33 cellular contexts compared by ENCODE assay signal in the genomic region with DNA sequence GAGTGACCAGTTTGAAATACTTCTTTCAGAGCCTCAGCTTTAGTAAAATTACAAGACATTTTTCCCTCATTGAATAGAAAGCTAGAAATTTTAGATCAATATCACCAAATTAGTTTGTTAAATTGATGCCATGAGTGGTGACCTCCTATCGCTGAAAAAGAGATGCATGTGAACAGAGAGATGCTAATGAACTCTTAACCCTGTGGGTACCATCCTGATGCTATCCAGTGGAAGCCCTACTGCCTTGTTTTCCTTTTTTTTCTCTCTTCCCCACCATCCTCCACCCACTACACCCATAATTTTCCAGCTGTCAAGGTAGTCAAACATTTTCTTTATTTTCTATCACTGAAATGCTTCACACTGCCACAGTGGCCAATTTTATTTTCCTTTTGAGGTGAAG.
"Had no signal": no experiment of that assay in that cellular context is flagged by ENCODE, and none has a peak within 500 bp of the region (broad histone marks: within the 10 kb centered on the region; RNA-seq: fewer than 3 reads in every experiment).

No MANE protein-coding gene starts in this region.

- H3K36me3 ChIP-seq: adrenal gland, brain microvascular endothelial cell, breast epithelium had no signal

- H3K36me3 Mint-ChIP-seq: activated naive CD8-positive, alpha-beta T cell treated with anti-CD3 and anti-CD28 coated beads for 36 hours had no signal

- H3K27me3 ChIP-seq: adrenal gland, body of pancreas, brain microvascular endothelial cell, breast epithelium had no signal

- DNase-seq: activated B cell treated with CpG ODN at 0.5 μM for 24 hours; activated CD4-positive, alpha-beta memory T cell treated with anti-CD3 and anti-CD28 coated beads for 36 hours; activated CD4-positive, alpha-beta T cell treated with anti-CD3 and anti-CD28 coated beads for 48 hours; activated CD4-positive, alpha-beta T cell treated with anti-CD3 and anti-CD28 coated beads, Interleukin-2, amount 10 ng/mL, durations not matched to agents 7 days and 5 days; activated CD4-positive, CD25-positive, alpha-beta regulatory T cell treated with anti-CD3 and anti-CD28 coated beads, Interleukin-2, amount 50 U/mL, for 72 hours; activated CD8-positive, alpha-beta memory T cell treated with anti-CD3 and anti-CD28 coated beads, Interleukin-2, amount 50 U/mL, for 4 hours; activated CD8-positive, alpha-beta T cell treated with anti-CD3 and anti-CD28 coated beads for 36 hours; activated effector memory CD4-positive, alpha-beta T cell treated with anti-CD3 and anti-CD28 coated beads, Interleukin-2, amount 50 U/mL, for 16 hours; activated gamma-delta T cell treated with Interleukin-2 at 50 U/mL for 16 hours; activated naive CD4-positive, alpha-beta T cell; activated naive CD4-positive, alpha-beta T cell treated with anti-CD3 and anti-CD28 coated beads for 36 hours; activated naive CD4-positive, alpha-beta T cell treated with anti-CD3 and anti-CD28 coated beads, Interleukin-2, amount 50 U/mL, for 16 hours; activated naive CD8-positive, alpha-beta T cell treated with anti-CD3 and anti-CD28 coated beads for 36 hours; activated T-cell treated with anti-CD3 and anti-CD28 coated beads for 4 hours; activated T-cell treated with anti-CD3 and anti-CD28 coated beads, Interleukin-2, amount 50 U/mL, for 1 hour; activated T-cell treated with anti-CD3 and anti-CD28 coated beads, Interleukin-2, amount 50 U/mL, for 4 hours; activated T-cell treated with anti-CD3 and anti-CD28 coated beads, Interleukin-2, amount 50 U/mL, for 72 hours; adrenal gland; amniotic stem cell; aorta; body of pancreas; brain microvascular endothelial cell; central memory CD4-positive, alpha-beta T cell; T-helper 1 cell; T-helper 2 cell; T-helper 9 cell had no signal

- H3K4me3 ChIP-seq: adrenal gland, body of pancreas, breast epithelium had no signal

- H3K4me3 Mint-ChIP-seq: activated B cell treated with CpG ODN at 0.5 μM for 24 hours; activated CD4-positive, alpha-beta memory T cell treated with anti-CD3 and anti-CD28 coated beads for 36 hours; activated CD4-positive, alpha-beta T cell treated with anti-CD3 and anti-CD28 coated beads, Interleukin-2, amount 10 ng/mL, durations not matched to agents 7 days and 5 days; activated CD8-positive, alpha-beta T cell treated with anti-CD3 and anti-CD28 coated beads for 36 hours; activated naive CD4-positive, alpha-beta T cell treated with anti-CD3 and anti-CD28 coated beads for 36 hours; activated naive CD8-positive, alpha-beta T cell treated with anti-CD3 and anti-CD28 coated beads for 36 hours; activated T-cell treated with anti-CD3 and anti-CD28 coated beads, Interleukin-2, amount 50 U/mL, for 4 hours; activated T-cell treated with anti-CD3 and anti-CD28 coated beads, Interleukin-2, amount 50 U/mL, for 72 hours; activated T-helper 1 cell treated with anti-CD3 and anti-CD28 coated beads, Interleukin-12 subunit alpha, Interleukin-12 subunit beta, Interleukin-2, Interleukin-4 antibody, amounts not matched to agents 30 ng/mL and 10 ng/mL and 1 ng/mL, durations not matched to agents 14 hours and 24 hours and 36 hours; activated T-helper 17 cell treated with anti-CD3 and anti-CD28 coated beads, Interleukin-2, amount 50 U/mL, for 72 hours; T-helper 1 cell treated with Interleukin-12 subunit alpha and Interleukin-12 subunit beta and Interleukin-4 antibody, amounts not matched to agents 30 μg/mL and 1 μg/mL, for 36 hours; T-helper 2 cell treated with Interferon-gamma antibody and Interleukin-4, amounts not matched to agents 5 μg/mL and 100 μg/mL, for 36 hours had no signal

- H3K27ac Mint-ChIP-seq: activated B cell treated with CpG ODN at 0.5 μM for 24 hours; activated CD4-positive, alpha-beta memory T cell treated with anti-CD3 and anti-CD28 coated beads for 36 hours; activated CD4-positive, alpha-beta T cell treated with anti-CD3 and anti-CD28 coated beads, Interleukin-2, amount 10 ng/mL, durations not matched to agents 7 days and 5 days; activated CD8-positive, alpha-beta T cell treated with anti-CD3 and anti-CD28 coated beads for 36 hours; activated naive CD4-positive, alpha-beta T cell treated with anti-CD3 and anti-CD28 coated beads for 36 hours; activated naive CD4-positive, alpha-beta T cell treated with anti-CD3 and anti-CD28 coated beads, Interleukin-2, amount 50 U/mL, for 72 hours; activated naive CD8-positive, alpha-beta T cell treated with anti-CD3 and anti-CD28 coated beads for 36 hours; activated T-cell treated with anti-CD3 and anti-CD28 coated beads, Interleukin-2, amount 50 U/mL, for 72 hours; activated T-helper 1 cell treated with anti-CD3 and anti-CD28 coated beads, Interleukin-12 subunit alpha, Interleukin-12 subunit beta, Interleukin-2, Interleukin-4 antibody, amounts not matched to agents 30 ng/mL and 10 ng/mL and 1 ng/mL, durations not matched to agents 14 hours and 24 hours and 36 hours; activated T-helper 17 cell treated with anti-CD3 and anti-CD28 coated beads, Interleukin-2, amount 50 U/mL, for 72 hours; T-helper 1 cell treated with Interleukin-12 subunit alpha and Interleukin-12 subunit beta and Interleukin-4 antibody, amounts not matched to agents 30 μg/mL and 1 μg/mL, for 36 hours; T-helper 2 cell treated with Interferon-gamma antibody and Interleukin-4, amounts not matched to agents 5 μg/mL and 100 μg/mL, for 36 hours had no signal

- H3K9me3 Mint-ChIP-seq: activated CD4-positive, alpha-beta T cell treated with anti-CD3 and anti-CD28 coated beads, Interleukin-2, amount 10 ng/mL, durations not matched to agents 7 days and 5 days; activated T-helper 1 cell treated with anti-CD3 and anti-CD28 coated beads, Interleukin-12 subunit alpha, Interleukin-12 subunit beta, Interleukin-2, Interleukin-4 antibody, amounts not matched to agents 30 ng/mL and 10 ng/mL and 1 ng/mL, durations not matched to agents 14 hours and 24 hours and 36 hours; activated T-helper 17 cell treated with anti-CD3 and anti-CD28 coated beads, Interleukin-2, amount 50 U/mL, for 72 hours; T-helper 1 cell treated with Interleukin-12 subunit alpha and Interleukin-12 subunit beta and Interleukin-4 antibody, amounts not matched to agents 30 μg/mL and 1 μg/mL, for 36 hours had no signal

- H3K4me1 Mint-ChIP-seq: activated B cell treated with CpG ODN at 0.5 μM for 24 hours; activated CD4-positive, alpha-beta T cell treated with anti-CD3 and anti-CD28 coated beads, Interleukin-2, amount 10 ng/mL, durations not matched to agents 7 days and 5 days; activated naive CD8-positive, alpha-beta T cell treated with anti-CD3 and anti-CD28 coated beads for 36 hours; activated T-helper 17 cell treated with anti-CD3 and anti-CD28 coated beads, Interleukin-2, amount 50 U/mL, for 72 hours had no signal

- H3K27ac ChIP-seq: adrenal gland, body of pancreas, brain microvascular endothelial cell, breast epithelium, VCaP had no signal

- H3K9me3 ChIP-seq: adrenal gland, body of pancreas had no signal

- H3K4me1 ChIP-seq: adrenal gland, body of pancreas, breast epithelium had no signal

- H3K27me3 Mint-ChIP-seq: activated B cell treated with CpG ODN at 0.5 μM for 24 hours; activated CD4-positive, alpha-beta memory T cell treated with anti-CD3 and anti-CD28 coated beads for 36 hours; activated CD4-positive, alpha-beta T cell treated with anti-CD3 and anti-CD28 coated beads, Interleukin-2, amount 10 ng/mL, durations not matched to agents 7 days and 5 days; activated CD8-positive, alpha-beta T cell treated with anti-CD3 and anti-CD28 coated beads for 36 hours; activated naive CD8-positive, alpha-beta T cell treated with anti-CD3 and anti-CD28 coated beads for 36 hours; activated T-helper 17 cell treated with anti-CD3 and anti-CD28 coated beads, Interleukin-2, amount 50 U/mL, for 72 hours had no signal
